ENCODE assay signal across 17 cellular contexts in genomic region chr11:9639099-9639498, GRCh38. TPM values are rescaled to one million over a fixed set of nuclear protein-coding genes. Genes with fewer than 3 reads are reported as not detected.
DNase-seq lines count a peak whose midpoint lies in the region; ATAC-seq, FAIRE-seq and TF ChIP-seq lines count a peak whose summit lies in the region.
"Had no signal": no experiment of that assay in that cellular context is flagged by ENCODE, and none has a peak within 500 bp of the region (broad histone marks: within the 10 kb centered on the region; RNA-seq: fewer than 3 reads in every experiment).

No MANE protein-coding gene starts in this region.

- no peak for TF ChIP-seq RAD21 in HepG2 (CRISPR knock-in tag; IDR thresholded peaks at IDR 0.05)

- no peak for TF ChIP-seq POLR2A in HepG2 (IDR thresholded peaks at IDR 0.05; ENCODE audit: insufficient read depth in 1 of 2, low read depth in 2 of 2, low read length in 2 of 2)

- H4K20me1 ChIP-seq in HepG2 (ENCODE audit: insufficient read depth, low read length) = no peaks in the 10 kb centered on the region

- H3K36me3 ChIP-seq in KOPT-K1 (ENCODE audit: insufficient read depth, low read length) (no peaks in the 10 kb centered on the region), colonic mucosa (no peaks in the 10 kb centered on the region), HepG2 (replicated peaks in 1 of 2; ENCODE audit: control insufficient read depth in 1 of 2, insufficient read depth in 2 of 2, low read length in 2 of 2) (no peaks in the 10 kb centered on the region)
- H3K36me3 ChIP-seq: prostate gland had no signal

- H3K9me3 Mint-ChIP-seq in stimulated activated naive B cell treated with anti-CD40 and anti-IgM and Interleukin-4, amounts not matched to agents 10 μg/mL and 1 μg/mL and 100 μg/mL, for 72 hours = peaks cover 0 to 4% of the 10 kb centered on the region in 2 donors
- H3K9me3 Mint-ChIP-seq: activated T-cell treated with anti-CD3 and anti-CD28 coated beads, Interleukin-2, amount 50 U/mL, for 24 hours; stimulated activated naive CD8-positive, alpha-beta T cell treated with anti-CD3 and anti-CD28 coated beads, Interleukin-15, Interleukin-2, amounts not matched to agents 100 ng/mL and 50 ng/mL, for 24 hours; WTC11 had no signal

- no TSS peak for BruUV-seq in HepG2 (replicated peaks; lab: Mats Ljungman, UMichigan)

- TF ChIP-seq EP300 in HepG2 (IDR thresholded peaks at IDR 0.05; ENCODE audit: low read depth in 2 of 2, low read length in 2 of 2) (no peak), HepG2 (CRISPR knock-in tag; IDR thresholded peaks at IDR 0.05; ENCODE audit: borderline replicate concordance) (no peak)

- H3K36me3 Mint-ChIP-seq in stimulated activated naive B cell treated with anti-CD40 and anti-IgM and Interleukin-4, amounts not matched to agents 10 μg/mL and 1 μg/mL and 100 μg/mL, for 72 hours = peaks cover 2 to 6% of the 10 kb centered on the region in 2 donors
- H3K36me3 Mint-ChIP-seq: CD8-positive, alpha-beta memory T cell; WTC11 had no signal

- no peaks in the 10 kb centered on the region for H3K4me1 ChIP-seq in colonic mucosa
- peaks cover 20% of the 10 kb centered on the region for H3K4me1 ChIP-seq in HepG2 (ENCODE audit: insufficient read depth, low read length)
- H3K4me1 ChIP-seq: prostate gland had no signal

- FAIRE-seq in HepG2 (lab: Jason Lieb, UNC) = no peak

- no peak overlapping the region for H2AFZ ChIP-seq in HepG2 (ENCODE audit: low read length)

- H3K27me3 Mint-ChIP-seq in stimulated activated naive B cell treated with anti-CD40 and anti-IgM and Interleukin-4, amounts not matched to agents 10 μg/mL and 1 μg/mL and 100 μg/mL, for 72 hours = no peaks in the 10 kb centered on the region
- H3K27me3 Mint-ChIP-seq: stimulated activated naive CD8-positive, alpha-beta T cell treated with anti-CD3 and anti-CD28 coated beads, Interleukin-15, Interleukin-2, amounts not matched to agents 100 ng/mL and 50 ng/mL, for 24 hours had no signal

- H3K4me2 ChIP-seq in HepG2 (ENCODE audit: low read depth, low read length) = 0 out of 2 replicates have a peak overlapping the region, but pooled peaks have one; percentile 2

- DNase-seq in colonic mucosa (peak; percentile 34), HepG2 (ENCODE audit: low spot score) (no peak), NCI-H1930 (lab: John Stamatoyannopoulos, UW) (no peak), activated T-cell treated with anti-CD3 and anti-CD28 coated beads for 4 hours (no peak)
- no peak for DNase-seq in stimulated activated naive B cell treated with anti-CD40 and anti-IgM and Interleukin-4, amounts not matched to agents 10 μg/mL and 1 μg/mL and 100 μg/mL, for 72 hours
- DNase-seq: activated T-cell treated with anti-CD3 and anti-CD28 coated beads, Interleukin-2, amount 50 U/mL, for 24 hours; CD8-positive, alpha-beta memory T cell; effector CD8-positive, alpha-beta T cell; NCI-H524 treated with DMSO at 0.1 percent for 48 hours; SIG-M5; stimulated activated CD4-positive, alpha-beta T cell treated with anti-CD3 and anti-CD28 coated beads, Interleukin-4, amount 100 ng/mL, for 1 hour had no signal

- intact Hi-C loops in colonic mucosa (cut with DNase I) (no loop called here), HepG2 (cut with micrococcal nuclease; ENCODE audit: unreplicated experiment) (no loop called here)

- H3K79me2 ChIP-seq in HepG2 (ENCODE audit: insufficient read depth, low read length) = no peaks in the 10 kb centered on the region

- TF ChIP-seq CTCF in colonic mucosa (IDR thresholded peaks at IDR 0.05) = no peak
- TF ChIP-seq CTCF in HepG2 (CRISPR knock-in tag; IDR thresholded peaks at IDR 0.05) = no peak

- CTCF ChIA-PET in HepG2 (lab: Yijun Ruan, JAX; ENCODE audit: low intra/inter-chr PET ratio, low total read pairs) = no interaction called here

- POLR2A ChIA-PET in HepG2 (lab: Yijun Ruan, JAX) = no interaction called here

- peak overlapping the region; percentile 15 for H3K27ac ChIP-seq in KOPT-K1 (ENCODE audit: low read depth, low read length, poor library complexity, severe bottlenecking)
- H3K27ac ChIP-seq in colonic mucosa = no peak overlapping the region
- no peak overlapping the region for H3K27ac ChIP-seq in HepG2 (ENCODE audit: extremely low read length, insufficient read depth, low read length)
- H3K27ac ChIP-seq: prostate gland had no signal

- H3K9ac ChIP-seq in colonic mucosa (ENCODE audit: low read depth in 2 of 2, low read length in 2 of 2) = no peak overlapping the region
- H3K9ac ChIP-seq in HepG2 (ENCODE audit: insufficient read depth, low read depth, low read length) = no peak overlapping the region

- ATAC-seq in HepG2 (peak; percentile 60), HG03095 (IDR thresholded peaks at IDR 0.05; ENCODE audit: unreplicated experiment) (no peak), HG03045 (IDR thresholded peaks at IDR 0.05; ENCODE audit: unreplicated experiment) (no peak)
- ATAC-seq in stimulated activated naive B cell treated with anti-CD40 and anti-IgM and Interleukin-4, amounts not matched to agents 10 μg/mL and 1 μg/mL and 100 μg/mL, for 72 hours (replicated peaks) = no peak
- ATAC-seq: WTC11 had no signal

- H3K9me3 ChIP-seq in KOPT-K1 (ENCODE audit: insufficient read depth, low read length, poor library complexity, severe bottlenecking) (peaks cover under 1% of the 10 kb centered on the region), colonic mucosa (no peaks in the 10 kb centered on the region), HepG2 (ENCODE audit: low read length) (no peaks in the 10 kb centered on the region)
- H3K9me3 ChIP-seq: prostate gland had no signal

- no peak overlapping the region for H3K4me3 Mint-ChIP-seq in stimulated activated naive B cell treated with anti-CD40 and anti-IgM and Interleukin-4, amounts not matched to agents 10 μg/mL and 1 μg/mL and 100 μg/mL, for 72 hours
- H3K4me3 Mint-ChIP-seq: activated T-cell treated with anti-CD3 and anti-CD28 coated beads, Interleukin-2, amount 50 U/mL, for 24 hours; CD8-positive, alpha-beta memory T cell; stimulated activated naive CD8-positive, alpha-beta T cell treated with anti-CD3 and anti-CD28 coated beads, Interleukin-15, Interleukin-2, amounts not matched to agents 100 ng/mL and 50 ng/mL, for 24 hours; WTC11 had no signal

- H3K27ac Mint-ChIP-seq in stimulated activated naive B cell treated with anti-CD40 and anti-IgM and Interleukin-4, amounts not matched to agents 10 μg/mL and 1 μg/mL and 100 μg/mL, for 72 hours = peak overlapping the region; percentile 84
- H3K27ac Mint-ChIP-seq: activated T-cell treated with anti-CD3 and anti-CD28 coated beads, Interleukin-2, amount 50 U/mL, for 24 hours; CD8-positive, alpha-beta memory T cell; stimulated activated naive CD8-positive, alpha-beta T cell treated with anti-CD3 and anti-CD28 coated beads, Interleukin-15, Interleukin-2, amounts not matched to agents 100 ng/mL and 50 ng/mL, for 24 hours; WTC11 had no signal

- in situ Hi-C loops in HepG2 (cut with HindIII; ENCODE audit: extremely low pct_ligation_motif_present, low pct_unique_long_range_greater_than_20kb) = no loop called here

- peaks cover 35 to 49% of the 10 kb centered on the region in 2 donors for H3K4me1 Mint-ChIP-seq in stimulated activated naive B cell treated with anti-CD40 and anti-IgM and Interleukin-4, amounts not matched to agents 10 μg/mL and 1 μg/mL and 100 μg/mL, for 72 hours
- H3K4me1 Mint-ChIP-seq: CD8-positive, alpha-beta memory T cell; WTC11 had no signal

- WGBS in HepG2 (ENCODE audit: low lambda C conversion rate) = 30% methylated on average over 3 of the region's 5 CpGs

- no peak overlapping the region for H3K4me3 ChIP-seq in colonic mucosa
- no peak overlapping the region for H3K4me3 ChIP-seq in HepG2 (replicated peaks in 1 of 3; ENCODE audit: insufficient read depth in 1 of 3, low read depth in 2 of 3, low read length in 3 of 3)
- H3K4me3 ChIP-seq: prostate gland had no signal

- H3K27me3 ChIP-seq in colonic mucosa = no peaks in the 10 kb centered on the region
- H3K27me3 ChIP-seq in HepG2 (ENCODE audit: control insufficient read depth in 1 of 2, insufficient read depth in 2 of 2, low read length in 2 of 2) = peaks cover 0 to 1% of the 10 kb centered on the region in 2 experiments; a peak in 1 of 5 replicates

TF ChIP-seq in HepG2, 621 proteins besides CTCF, POLR2A, EP300 and RAD21 (continues in another document):
- TF ChIP-seq ZNF749 (CRISPR knock-in tag; IDR thresholded peaks at IDR 0.05; ENCODE audit: borderline replicate concordance) (no peak), ZNF33A (CRISPR knock-in tag; IDR thresholded peaks at IDR 0.05; ENCODE audit: borderline replicate concordance) (no peak), MAX (IDR thresholded peaks at IDR 0.05) (no peak), ZNF496 (CRISPR knock-in tag; IDR thresholded peaks at IDR 0.05; ENCODE audit: insufficient replicate concordance) (no peak)

RNA-seq across cellular contexts. Expression of gene SWAP70, which starts 24.8 kb away (rescaled TPM):
- total RNA-seq in colonic mucosa (10 to 100 TPM; 13.1 to 21.2 TPM), HepG2 (2016; rRNA removed; fragmentation: Illumina TruSeq; extraction: Trizol) (8.7 and 14.9 TPM in 2 replicates)
- total RNA-seq in HepG2 (2016; cell fraction: cytosol; rRNA removed; fragmentation: Illumina TruSeq; extraction: Trizol; ENCODE audit: low read depth) = 6.5 TPM in 2 replicates
- total RNA-seq in HepG2 (2016; cell fraction: insoluble cytoplasmic fraction; rRNA removed; fragmentation: Illumina TruSeq; extraction: Trizol) = 9.1 and 14.4 TPM in 2 replicates
- 5.1 and 5.8 TPM in 2 replicates for total RNA-seq in HepG2 (2016; cell fraction: membrane; rRNA removed; fragmentation: Illumina TruSeq; extraction: Trizol)
- total RNA-seq in HepG2 (2016; cell fraction: nucleus; rRNA removed; fragmentation: Illumina TruSeq; extraction: Trizol) = 8.1 and 8.8 TPM in 2 replicates
- polyA plus RNA-seq in HepG2 (2011; rRNA removed) = 4.2 and 4.6 TPM in 2 replicates
- 3.2 and 5.0 TPM in 2 replicates for polyA plus RNA-seq in HepG2 (2011; cell fraction: cytosol; rRNA removed)
- polyA plus RNA-seq in HepG2 (2011; cell fraction: nucleus; rRNA removed) = 1.5 and 2.5 TPM in 2 replicates
- 7.2 and 7.3 TPM in 2 replicates for polyA plus RNA-seq in HepG2 (2012)
- polyA plus RNA-seq in HepG2 (2016; cell fraction: cytosol; fragmentation: Illumina TruSeq; extraction: Trizol; ENCODE audit: low read depth) = 0.50 and 0.55 TPM in 2 replicates
- polyA plus RNA-seq in HepG2 (2016; cell fraction: insoluble cytoplasmic fraction; fragmentation: Illumina TruSeq; extraction: Trizol; ENCODE audit: low read depth) = 14.4 and 14.9 TPM in 2 replicates
- polyA plus RNA-seq in HepG2 (2016; cell fraction: membrane; fragmentation: Illumina TruSeq; extraction: Trizol; ENCODE audit: low read depth) = 1.9 and 2.0 TPM in 2 replicates
- 8.0 and 8.5 TPM in 2 replicates for polyA plus RNA-seq in HepG2 (2016; cell fraction: nucleus; fragmentation: Illumina TruSeq; extraction: Trizol; ENCODE audit: insufficient read depth, low read depth)
- polyA minus RNA-seq in HepG2 (2011; rRNA and poly(A)+ RNA removed; ENCODE audit: low replicate concordance) = 4.9 and 17.3 TPM in 2 replicates
- polyA minus RNA-seq in HepG2 (2011; cell fraction: cytosol; rRNA and poly(A)+ RNA removed) = 5.2 and 6.8 TPM in 2 replicates
- polyA minus RNA-seq in HepG2 (2011; cell fraction: nucleus; rRNA and poly(A)+ RNA removed) = 5.4 and 6.7 TPM in 2 replicates
